Comparison of ENCODE assay signal across 8 cellular contexts in genomic region chr13:49996951-49997895, GRCh38. TPM values are rescaled to one million over a fixed set of nuclear protein-coding genes. Genes with fewer than 3 reads are reported as not detected.
DNase-seq lines count a peak whose midpoint lies in the region; ATAC-seq and TF ChIP-seq lines count a peak whose summit lies in the region.

Gene TRIM13, plus strand, starts transcription at chr13:49997042. Its CDS starts 14,899 bp downstream, at chr13:50011941.

- peak within 1 kb of the TSS; percentile 94 for H2AFZ ChIP-seq in PC-9

- peak; percentile 75 for ATAC-seq in GM21447 (IDR thresholded peaks at IDR 0.05; ENCODE audit: unreplicated experiment)

- H3K9me3 ChIP-seq in HUES64 (ENCODE audit: insufficient read depth, low read depth, low read length) (no peaks in the 10 kb centered on the region), PC-9 (ENCODE audit: insufficient read depth, low read depth) (no peaks in the 10 kb centered on the region), muscle layer of colon (ENCODE audit: low read length) (no peaks in the 10 kb centered on the region)

- H3K27ac ChIP-seq in HUES64 (ENCODE audit: low read depth, low read length), result peak within 1 kb of the TSS; percentile 99
- H3K27ac ChIP-seq in PC-9, result peak within 1 kb of the TSS; percentile 93
- peak within 1 kb of the TSS; percentile 97 for H3K27ac ChIP-seq in muscle layer of colon (ENCODE audit: low read depth, low read length)

- POLR2A ChIA-PET in PC-9 (lab: Charles Lee; ENCODE audit: unreplicated experiment), result interaction anchor here (0.5 to 0.8 kb wide), 8 partner anchors 17 to 404 kb away, joined by 3 to 7 read pairs (median 5); partner anchors contain the start of gene SPRYD7

- peak within 1 kb of the TSS; percentile 94 for H3K27ac Mint-ChIP-seq in activated T-cell treated with anti-CD3 and anti-CD28 coated beads, Interleukin-2, amount 50 U/mL, for 24 hours

- no peaks in the 10 kb centered on the region for H3K9me2 ChIP-seq in PC-9 (ENCODE audit: insufficient read depth)

- TSS peak; percentile 45 for BruUV-seq in PC-9 (replicated peaks; lab: Mats Ljungman, UMichigan)

- peak within 1 kb of the TSS; percentile 89 for H3K4me2 ChIP-seq in PC-9

- H3K4me3 ChIP-seq in HUES64 (ENCODE audit: low read length) (peak within 1 kb of the TSS; percentile 79), PC-9 (peak within 1 kb of the TSS; percentile 98), muscle layer of colon (ENCODE audit: low read depth in 1 of 2, low read length in 2 of 2) (peak within 1 kb of the TSS; percentile 80 to 89)

- peak; percentile 77 for TF ChIP-seq POLR2A in erythroblast (IDR thresholded peaks at IDR 0.05; ENCODE audit: low read length)

- H3K4me1 ChIP-seq in HUES64 (ENCODE audit: insufficient read depth, low read length), result peaks cover 31% of the 10 kb centered on the region
- peaks cover 13% of the 10 kb centered on the region for H3K4me1 ChIP-seq in PC-9 (replicated peaks; ENCODE audit: insufficient read depth)
- H3K4me1 ChIP-seq in muscle layer of colon (ENCODE audit: insufficient read depth, low read length), result peaks cover 28% of the 10 kb centered on the region

- intact Hi-C loops in PC-9 (cut with micrococcal nuclease; ENCODE audit: unreplicated experiment), result loop anchor here (2.0 to 10.0 kb wide), 7 partner anchors 60 to 915 kb away; partner anchors contain the start of gene SPRYD7

- H3K36me3 ChIP-seq in HUES64 (ENCODE audit: insufficient read depth, low read length) (peaks cover 37% of the 10 kb centered on the region), PC-9 (ENCODE audit: low read depth) (peaks cover 11% of the 10 kb centered on the region; the same call in 1 of the 2 replicates), muscle layer of colon (ENCODE audit: insufficient read depth, low read length) (peaks cover 16% of the 10 kb centered on the region)

- CTCF ChIA-PET in PC-9 (lab: Charles Lee), result interaction anchor here (0.5 to 2.4 kb wide), 12 partner anchors 10 to 915 kb away, joined by 3 to 13 read pairs (median 4); partner anchors contain the start of genes KPNA3 and SPRYD7

- H3K79me2 ChIP-seq in PC-9 (ENCODE audit: low read depth), result peaks cover 28% of the 10 kb centered on the region

- H3K9me3 Mint-ChIP-seq in activated T-cell treated with anti-CD3 and anti-CD28 coated beads, Interleukin-2, amount 50 U/mL, for 24 hours, result no peaks in the 10 kb centered on the region

- H3K27me3 Mint-ChIP-seq in activated T-cell treated with anti-CD3 and anti-CD28 coated beads, Interleukin-2, amount 50 U/mL, for 24 hours, result no peaks in the 10 kb centered on the region

- peaks cover 45% of the 10 kb centered on the region for H3K4me1 Mint-ChIP-seq in activated T-cell treated with anti-CD3 and anti-CD28 coated beads, Interleukin-2, amount 50 U/mL, for 24 hours (ENCODE audit: low read depth)

- H3K4me3 Mint-ChIP-seq in activated T-cell treated with anti-CD3 and anti-CD28 coated beads, Interleukin-2, amount 50 U/mL, for 24 hours, result peak within 1 kb of the TSS; percentile 90

- H3F3A ChIP-seq in PC-9 (ENCODE audit: insufficient read depth, low read depth), result peaks cover 8% of the 10 kb centered on the region; the same call in 1 of the 2 replicates

- peaks cover 52% of the 10 kb centered on the region for H3K36me3 Mint-ChIP-seq in activated T-cell treated with anti-CD3 and anti-CD28 coated beads, Interleukin-2, amount 50 U/mL, for 24 hours (ENCODE audit: low read depth)

- H3K27me3 ChIP-seq in HUES64 (ENCODE audit: insufficient read depth, low read length) (peaks cover 13% of the 10 kb centered on the region), PC-9 (ENCODE audit: insufficient read depth, low read depth) (no peaks in the 10 kb centered on the region), muscle layer of colon (ENCODE audit: control insufficient read depth in 1 of 2, insufficient read depth in 2 of 2, low read length in 2 of 2) (no peaks in the 10 kb centered on the region)

- peak within 1 kb of the TSS; percentile 99 for H3K9ac ChIP-seq in HUES64 (ENCODE audit: low read depth, low read length)
- peak within 1 kb of the TSS; percentile 70 for H3K9ac ChIP-seq in muscle layer of colon (ENCODE audit: low read length)

- no peaks in the 10 kb centered on the region for H4K20me1 ChIP-seq in PC-9 (ENCODE audit: insufficient read depth)

- DNase-seq in DMS114 treated with DMSO at 0.1 percent for 48 hours (lab: John Stamatoyannopoulos, UW; ENCODE audit: unreplicated experiment), result peak; percentile 51
- peak; percentile 73 to 83 for DNase-seq in PC-9
- peak; percentile 91 for DNase-seq in activated T-cell treated with anti-CD3 and anti-CD28 coated beads, Interleukin-2, amount 50 U/mL, for 24 hours
- DNase-seq in erythroblast (lab: John Stamatoyannopoulos, UW), result peak; percentile 94 to 96
- DNase-seq in stimulated activated CD8-positive, alpha-beta memory T cell treated with anti-CD3 and anti-CD28 coated beads, Interleukin-7, amount 100 ng/mL, for 24 hours (ENCODE audit: low read depth), result peak; percentile 51

- WGBS in HUES64, result under 1% methylated on average over 53 of the region's 56 CpGs

- TF ChIP-seq CTCF in PC-9 (conservative IDR thresholded peaks at IDR 0.05), result peak; percentile 78

RNA-seq across cellular contexts. Expression of gene TRIM13, which starts in this region (rescaled TPM):
- 28.6 TPM for polyA plus RNA-seq in HUES64 (2013, experiment 1 of 2)
- polyA plus RNA-seq in HUES64 (2013, experiment 2 of 2), result 30.4 TPM
- 13.4 and 15.1 TPM in 2 replicates for total RNA-seq in PC-9 (2021)

Comparison
In these comparisons a context has a peak if more than half of its experiments do, and no peak if none do; other contexts are left out.
1. Peak in every context shown above with its lines: DNase-seq, ATAC-seq, H3K4me3 ChIP-seq and H3K27ac ChIP-seq.